Comparison of ENCODE assay signal across 32 cellular contexts in the genomic region with DNA sequence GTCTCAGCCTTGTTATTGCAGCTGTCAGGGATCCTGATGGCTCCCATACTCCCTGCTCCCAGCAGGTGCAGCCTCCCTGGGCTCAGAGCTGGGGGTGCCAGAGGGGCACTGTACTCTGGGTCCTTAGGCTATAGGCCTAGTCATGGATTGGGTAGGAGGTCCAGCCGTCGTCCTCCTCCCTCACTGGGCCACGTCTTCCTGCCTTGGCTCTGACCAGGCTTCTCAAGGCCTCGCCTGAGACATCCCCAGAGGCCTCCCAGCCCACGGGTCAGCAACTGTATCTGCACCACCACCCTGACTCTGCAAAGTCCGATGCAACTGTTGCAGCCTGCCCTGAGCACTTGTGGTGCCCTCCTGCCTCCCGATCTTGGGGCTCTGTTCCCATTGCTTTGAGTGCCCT. TPM values are rescaled to one million over a fixed set of nuclear protein-coding genes. Genes with fewer than 3 reads are reported as not detected.
"Had no signal": no experiment of that assay in that cellular context is flagged by ENCODE, and none has a peak within 500 bp of the region (broad histone marks: within the 10 kb centered on the region; RNA-seq: fewer than 3 reads in every experiment).

No MANE protein-coding gene starts in this region.

- H3K36me3 Mint-ChIP-seq: mesothelial cell of epicardium; naive thymus-derived CD4-positive, alpha-beta T cell; neural progenitor cell; stimulated activated effector memory CD8-positive, alpha-beta T cell treated with anti-CD3 and anti-CD28 coated beads, Interleukin-12 subunit alpha, Interleukin-12 subunit beta, amount 100 ng/mL, for 72 hours; type B pancreatic cell had no signal

- H3K9me3 ChIP-seq: mucosa of descending colon, prostate gland, right atrium auricular region, stomach, thyroid gland had no signal

- DNase-seq: central memory CD4-positive, alpha-beta T cell; cortex of kidney; head of caudate nucleus; kidney glomerular epithelial cell; mesenchymal stem cell; mucosa of descending colon; naive thymus-derived CD4-positive, alpha-beta T cell; nucleus accumbens; stimulated activated CD4-positive, alpha-beta T cell treated with anti-CD3 and anti-CD28 coated beads, Interleukin-2, amount 100 ng/mL, for 24 hours; stimulated activated CD4-positive, alpha-beta T cell treated with anti-CD3 and anti-CD28 coated beads, Interleukin-4, amount 100 ng/mL, for 24 hours; stimulated activated naive CD4-positive, alpha-beta T cell treated with Interleukin-2 at 50 U/mL for 16 hours; stomach; thyroid gland had no signal

- H3K4me1 Mint-ChIP-seq: naive thymus-derived CD4-positive, alpha-beta T cell; stimulated activated effector memory CD8-positive, alpha-beta T cell treated with anti-CD3 and anti-CD28 coated beads, Interleukin-12 subunit alpha, Interleukin-12 subunit beta, amount 100 ng/mL, for 72 hours had no signal

- H3K4me3 Mint-ChIP-seq: mesothelial cell of epicardium; naive thymus-derived CD4-positive, alpha-beta T cell; nephron; neural progenitor cell; stimulated activated effector memory CD8-positive, alpha-beta T cell treated with anti-CD3 and anti-CD28 coated beads, Interleukin-12 subunit alpha, Interleukin-12 subunit beta, amount 100 ng/mL, for 72 hours; type B pancreatic cell had no signal

- H3K4me1 ChIP-seq: neural progenitor cell, prostate gland, stomach had no signal

- H3K27ac ChIP-seq: hepatocyte, neural progenitor cell, prostate gland, stomach, thyroid gland had no signal

- H3K27ac Mint-ChIP-seq: mesothelial cell of epicardium; naive thymus-derived CD4-positive, alpha-beta T cell; nephron; neural progenitor cell; stimulated activated effector memory CD8-positive, alpha-beta T cell treated with anti-CD3 and anti-CD28 coated beads, Interleukin-12 subunit alpha, Interleukin-12 subunit beta, amount 100 ng/mL, for 72 hours; type B pancreatic cell had no signal

- H3K9ac ChIP-seq: neural progenitor cell had no signal

- H3K27me3 ChIP-seq: hepatocyte, neural progenitor cell, right atrium auricular region, thyroid gland had no signal

- FAIRE-seq: frontal cortex, islet of Langerhans had no signal

- ATAC-seq: mucosa of descending colon; naive thymus-derived CD4-positive, alpha-beta T cell; sciatic nerve; stimulated activated effector memory CD8-positive, alpha-beta T cell treated with anti-CD3 and anti-CD28 coated beads, Interleukin-12 subunit alpha, Interleukin-12 subunit beta, amount 100 ng/mL, for 72 hours had no signal

- H3K9me3 Mint-ChIP-seq: mesothelial cell of epicardium; nephron; neural progenitor cell; stimulated activated effector memory CD8-positive, alpha-beta T cell treated with anti-CD3 and anti-CD28 coated beads, Interleukin-12 subunit alpha, Interleukin-12 subunit beta, amount 100 ng/mL, for 72 hours; type B pancreatic cell had no signal

- H3K36me3 ChIP-seq: neural progenitor cell, prostate gland, stomach, thyroid gland had no signal

- H3K27me3 Mint-ChIP-seq: type B pancreatic cell had no signal

- H3K4me3 ChIP-seq: hepatocyte, mucosa of descending colon, neural progenitor cell, prostate gland, right atrium auricular region, stomach, thyroid gland had no signal

RNA-seq across cellular contexts. Expression of a gene that starts 18.2 kb away (rescaled TPM):
- total RNA-seq: fibroblast of villous mesenchyme; frontal cortex; lung microvascular endothelial cell; naive thymus-derived CD4-positive, alpha-beta T cell; osteocyte had no signal
- polyA plus RNA-seq: naive thymus-derived CD4-positive, alpha-beta T cell had no signal

RNA-seq across cellular contexts. Expression of a gene that starts 49.2 kb away (rescaled TPM):
- total RNA-seq: dermis microvascular lymphatic vessel endothelial cell; fibroblast of villous mesenchyme; frontal cortex; glomerular endothelial cell; lung microvascular endothelial cell; naive thymus-derived CD4-positive, alpha-beta T cell; osteocyte; sciatic nerve; skeletal muscle tissue; temporal lobe; urinary bladder had no signal
- polyA plus RNA-seq: naive thymus-derived CD4-positive, alpha-beta T cell had no signal
